ENCODE assay signal across 25 cellular contexts in the genomic region with DNA sequence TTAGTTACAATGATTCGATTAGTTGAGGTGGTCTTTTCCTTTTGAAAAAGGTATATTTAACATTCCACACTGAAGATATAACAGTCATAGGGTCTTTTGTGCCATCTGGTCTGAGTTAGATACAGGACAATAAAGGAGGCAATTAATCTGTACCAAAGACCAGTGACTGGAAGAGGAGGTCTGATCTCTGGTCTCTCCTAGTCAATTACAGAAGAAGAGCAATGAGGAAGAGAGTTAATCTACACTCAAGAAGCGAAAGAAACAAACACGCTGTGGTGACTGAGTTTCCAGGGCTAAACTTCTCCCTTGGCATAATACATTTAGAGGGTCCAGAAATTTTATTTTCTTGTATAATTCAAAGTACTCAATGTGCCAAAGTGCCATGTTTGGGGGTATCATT.
"Had no signal": no experiment of that assay in that cellular context is flagged by ENCODE, and none has a peak within 500 bp of the region (broad histone marks: within the 10 kb centered on the region; RNA-seq: fewer than 3 reads in every experiment).

No MANE protein-coding gene starts in this region.

- H3K36me3 ChIP-seq: heart right ventricle, left lung, lower lobe of right lung, ovary, prostate gland, spleen, stomach, thyroid gland, upper lobe of right lung had no signal

- H3K27ac ChIP-seq: heart right ventricle, left lung, lower lobe of right lung, ovary, prostate gland, skin epidermis, spleen, stomach, testis, thyroid gland, upper lobe of right lung had no signal

- H3K4me3 ChIP-seq: heart right ventricle, left lung, lower lobe of right lung, ovary, prostate gland, skin epidermis, spleen, stomach, testis, thyroid gland, upper lobe of right lung had no signal

- ATAC-seq: heart right ventricle; left cardiac atrium; left lung; lower lobe of right lung; naive thymus-derived CD4-positive, alpha-beta T cell; natural killer cell treated with Interleukin-12 subunit alpha and Interleukin-12 subunit beta and Interleukin-15 and Interleukin-18, amount 100 ng/mL, for 72 hours; right cardiac atrium; sciatic nerve; stimulated activated naive B cell treated with anti-CD40 and anti-IgM and Interleukin-4, amounts not matched to agents 10 μg/mL and 1 μg/mL and 100 μg/mL, for 72 hours; stimulated activated naive CD8-positive, alpha-beta T cell treated with anti-CD3 and anti-CD28 coated beads, Interleukin-15, Interleukin-2, amounts not matched to agents 100 U/mL and 50 U/mL, for 24 hours; upper lobe of right lung had no signal

- H3K27me3 ChIP-seq: heart right ventricle, left lung, ovary, spleen, stomach, testis, thyroid gland, upper lobe of right lung had no signal

- DNase-seq: heart right ventricle; hippocampal formation; kidney glomerular epithelial cell; left cardiac atrium; left lung; lower lobe of right lung; mammary epithelial cell; mesenchymal stem cell; naive thymus-derived CD4-positive, alpha-beta T cell; ovary; retina; right cardiac atrium; spleen; stimulated activated CD4-positive, alpha-beta T cell treated with anti-CD3 and anti-CD28 coated beads, Interleukin-4, amount 100 ng/mL, for 4 hours; stimulated activated naive B cell treated with anti-CD40 and anti-IgM and Interleukin-4, amounts not matched to agents 10 μg/mL and 1 μg/mL and 100 μg/mL, for 72 hours; stimulated activated naive CD8-positive, alpha-beta T cell treated with anti-CD3 and anti-CD28 coated beads, Interleukin-15, Interleukin-2, amounts not matched to agents 100 U/mL and 50 U/mL, for 24 hours; stomach; testis; thyroid gland; trophoblast cell; upper lobe of right lung had no signal

- H3K4me1 ChIP-seq: heart right ventricle, left lung, lower lobe of right lung, prostate gland, spleen, stomach, testis, thyroid gland, upper lobe of right lung had no signal

- H3K9me3 ChIP-seq: left lung, lower lobe of right lung, ovary, prostate gland, stomach, testis, thyroid gland, upper lobe of right lung had no signal
